11 cellular contexts compared by ENCODE assay signal in the genomic region with DNA sequence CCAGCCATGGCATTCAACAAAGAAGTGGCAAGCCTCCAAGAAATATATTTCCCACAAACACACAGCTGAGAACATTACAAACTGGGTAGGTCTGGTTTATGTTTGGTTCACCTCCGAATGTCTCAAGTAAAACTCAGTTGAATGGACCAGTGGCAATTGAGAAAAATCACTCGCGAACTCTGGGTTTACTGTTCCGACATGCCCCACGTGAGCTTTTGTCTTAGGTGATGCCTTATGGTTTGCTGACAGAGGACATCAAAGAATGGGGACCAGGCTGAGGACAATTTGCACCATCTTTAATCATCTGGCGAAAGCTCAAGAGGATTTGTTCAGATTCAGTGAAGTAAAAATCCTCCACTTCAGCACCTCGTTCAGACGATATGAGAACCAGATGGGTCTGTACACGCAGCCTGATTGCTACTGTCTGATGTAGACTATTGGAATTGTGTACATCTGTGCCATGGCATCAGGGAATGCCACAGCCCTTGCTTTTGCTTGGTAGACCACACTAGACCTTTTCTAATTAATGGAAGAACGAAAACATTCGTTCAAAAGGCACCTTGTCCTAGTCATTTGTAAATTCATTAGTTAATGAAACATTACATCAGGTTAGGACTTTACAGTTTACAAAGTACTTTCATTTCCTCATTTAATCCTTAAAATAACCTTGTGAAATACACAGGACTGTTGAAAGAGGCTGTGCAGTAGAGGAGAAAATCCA. TPM values are rescaled to one million over a fixed set of nuclear protein-coding genes. Genes with fewer than 3 reads are reported as not detected.
DNase-seq lines count a peak whose midpoint lies in the region; ATAC-seq, FAIRE-seq and TF ChIP-seq lines count a peak whose summit lies in the region.
"Had no signal": no experiment of that assay in that cellular context is flagged by ENCODE, and none has a peak within 500 bp of the region (broad histone marks: within the 10 kb centered on the region; RNA-seq: fewer than 3 reads in every experiment).

No MANE protein-coding gene starts in this region.

- H3K79me2 ChIP-seq in OCI-LY7 (ENCODE audit: insufficient read depth, low read depth, low read length) = no peaks in the 10 kb centered on the region
- no peaks in the 10 kb centered on the region for H3K79me2 ChIP-seq in trophoblast cell (ENCODE audit: control insufficient read depth, insufficient read depth, low read length, poor library complexity)

- H3K9me2 ChIP-seq in OCI-LY7 (ENCODE audit: insufficient read depth, low read length) = no peaks in the 10 kb centered on the region

- H2BK5ac ChIP-seq in trophoblast cell (ENCODE audit: low read depth, low read length, poor library complexity) = no peak overlapping the region

- peak; percentile 88 for FAIRE-seq in GM12892 (lab: Jason Lieb, UNC)

- H3K79me1 ChIP-seq in trophoblast cell (ENCODE audit: low read length) = no peaks in the 10 kb centered on the region

- no peaks in the 10 kb centered on the region for H4K20me1 ChIP-seq in OCI-LY7 (ENCODE audit: insufficient read depth, low read length)

- no peak overlapping the region for H4K8ac ChIP-seq in trophoblast cell (ENCODE audit: low read depth, low read length)

- H3K27ac ChIP-seq in OCI-LY7 (ENCODE audit: low read depth, low read length, poor library complexity, severe bottlenecking) (peak overlapping the region; percentile 92), coronary artery (no peak overlapping the region), trophoblast cell (ENCODE audit: low read depth, low read length) (no peak overlapping the region)

- CTCF ChIA-PET in OCI-LY7 (lab: Charles Lee; ENCODE audit: unreplicated experiment) = interaction anchor here (0.8 kb wide), 1 partner anchor 15 kb away, joined by 3 read pairs; no protein-coding TSS in a partner anchor

- H2AK5ac ChIP-seq in trophoblast cell (ENCODE audit: low read length) = no peak overlapping the region

- H2BK120ac ChIP-seq in trophoblast cell (ENCODE audit: insufficient read depth, low read length, poor library complexity) = no peak overlapping the region

- H3K4me3 ChIP-seq in OCI-LY7 (ENCODE audit: low read depth, low read length, poor library complexity, severe bottlenecking) = peak overlapping the region; percentile 26
- no peak overlapping the region for H3K4me3 ChIP-seq in coronary artery
- H3K4me3 ChIP-seq in trophoblast cell (ENCODE audit: low read depth, low read length) = no peak overlapping the region

- TF ChIP-seq POLR2A in GM12892 (IDR thresholded peaks at IDR 0.05; ENCODE audit: low read depth, low read length) = no peak

- intact Hi-C loops in OCI-LY7 (cut with micrococcal nuclease; ENCODE audit: unreplicated experiment) = loop anchor here (2.0 kb wide), 1 partner anchor 24 kb away; no protein-coding TSS in a partner anchor

- no peak overlapping the region for H2BK12ac ChIP-seq in trophoblast cell (ENCODE audit: low read length)

- H3K9ac ChIP-seq in trophoblast cell (ENCODE audit: low read length) = no peak overlapping the region

- no peak overlapping the region for H4K91ac ChIP-seq in trophoblast cell (ENCODE audit: low read depth, low read length)

- ATAC-seq in GM21367 (IDR thresholded peaks at IDR 0.05; ENCODE audit: unreplicated experiment) (peak; percentile 96), HG03103 (IDR thresholded peaks at IDR 0.05; ENCODE audit: low read depth, unreplicated experiment) (peak; percentile 88)
- ATAC-seq: activated CD8-positive, alpha-beta T cell treated with anti-CD3 and anti-CD28 coated beads for 36 hours had no signal

- H3K4me2 ChIP-seq in OCI-LY7 (ENCODE audit: low read length) (peak overlapping the region; percentile 74), trophoblast cell (ENCODE audit: low read length) (no peak overlapping the region)

- H3K27me3 ChIP-seq in trophoblast cell (ENCODE audit: insufficient read depth, low read length) = no peaks in the 10 kb centered on the region

- H3K9me3 ChIP-seq in OCI-LY7 (ENCODE audit: low read length) = peaks cover 13% of the 10 kb centered on the region; the same call in 1 of the 2 replicates
- H3K9me3 ChIP-seq in trophoblast cell (ENCODE audit: insufficient read depth, low read depth, low read length) = no peaks in the 10 kb centered on the region

- no peak overlapping the region for H3K4ac ChIP-seq in trophoblast cell (ENCODE audit: low read depth, low read length)

- H3K36me3 ChIP-seq in OCI-LY7 (ENCODE audit: insufficient read depth, low read length) = peaks cover 23% of the 10 kb centered on the region
- H3K36me3 ChIP-seq in trophoblast cell (ENCODE audit: control insufficient read depth in 1 of 2, insufficient read depth in 2 of 2, low read length in 2 of 2) = no peaks in the 10 kb centered on the region

- DNase-seq in GM12892 (ENCODE audit: insufficient read length) (no peak), OCI-LY7 (ENCODE audit: low spot score) (peak; percentile 66), coronary artery (ENCODE audit: low spot score) (no peak), C1 segment of cervical spinal cord (lab: John Stamatoyannopoulos, UW) (no peak), trophoblast cell (no peak)
- DNase-seq in activated naive CD4-positive, alpha-beta T cell treated with anti-CD3 and anti-CD28 coated beads, Interleukin-2, amount 50 U/mL, for 16 hours = no peak
- DNase-seq: activated CD8-positive, alpha-beta T cell treated with anti-CD3 and anti-CD28 coated beads for 36 hours; CD4-positive, CD25-positive, alpha-beta regulatory T cell; NCI-H82 had no signal

- BruUV-seq in OCI-LY7 (replicated peaks; lab: Mats Ljungman, UMichigan) = no TSS peak

- POLR2A ChIA-PET in OCI-LY7 (lab: Charles Lee) = interaction anchor here (1.2 to 1.5 kb wide), 2 partner anchors 17 to 22 kb away, joined by 3 to 5 read pairs; no protein-coding TSS in a partner anchor

- H3K4me1 ChIP-seq in OCI-LY7 (ENCODE audit: insufficient read depth, low read length, poor library complexity, severe bottlenecking) (peaks cover 37% of the 10 kb centered on the region), trophoblast cell (ENCODE audit: control insufficient read depth in 1 of 2, insufficient read depth in 2 of 2, low read length in 2 of 2) (peaks cover 0 to 3% of the 10 kb centered on the region in 2 experiments)

- TF ChIP-seq CTCF in OCI-LY7 (conservative IDR thresholded peaks at IDR 0.05; ENCODE audit: low read length) (no peak), coronary artery (IDR thresholded peaks at IDR 0.05) (no peak)

- H3K14ac ChIP-seq in trophoblast cell (ENCODE audit: low read length) = no peak overlapping the region

- H3K23ac ChIP-seq in trophoblast cell (ENCODE audit: low read length) = no peak overlapping the region

- H2AFZ ChIP-seq in OCI-LY7 (ENCODE audit: low read length) (peak overlapping the region; percentile 83; the same call in 1 of the 2 replicates), trophoblast cell (ENCODE audit: insufficient read depth, low read length, poor library complexity) (no peak overlapping the region)

- WGBS in trophoblast cell (ENCODE audit: extremely low coverage, insufficient coverage, insufficient read length) = no CpG with 5 or more reads among the region's 11 CpGs

- H4K12ac ChIP-seq in trophoblast cell (ENCODE audit: low read depth, low read length) = no peak overlapping the region

- H3K18ac ChIP-seq in trophoblast cell (ENCODE audit: low read length) = no peak overlapping the region

RNA-seq across cellular contexts. Expression of gene SLC10A2, which starts 59.4 kb away (rescaled TPM):
- not detected for polyA plus RNA-seq in GM12892 (2012; ENCODE audit: missing spikeins)
- total RNA-seq in OCI-LY7 (2014; rRNA removed; shearing (Covaris generic)) = not detected in 2 replicates
- not detected in 2 replicates for total RNA-seq in OCI-LY7 (2022)
- not detected in 2 replicates for polyA plus RNA-seq in trophoblast cell (2013)
- total RNA-seq: activated CD8-positive, alpha-beta T cell treated with anti-CD3 and anti-CD28 coated beads for 36 hours; CD4-positive, CD25-positive, alpha-beta regulatory T cell had no signal
- polyA plus RNA-seq: CD4-positive, CD25-positive, alpha-beta regulatory T cell had no signal
